ENCODE assay signal across 23 cellular contexts in genomic region chr20:63106765-63107448, GRCh38.
DNase-seq lines count a peak whose midpoint lies in the region; ATAC-seq and TF ChIP-seq lines count a peak whose summit lies in the region.
"Had no signal": no experiment of that assay in that cellular context is flagged by ENCODE, and none has a peak within 500 bp of the region (broad histone marks: within the 10 kb centered on the region; RNA-seq: fewer than 3 reads in every experiment).

No MANE protein-coding gene starts in this region.

- H3K4me2 ChIP-seq in neuronal stem cell (ENCODE audit: insufficient read depth, low read length, poor library complexity, severe bottlenecking): no peak overlapping the region
- H3K4me2 ChIP-seq: A549 had no signal

- H3K4ac ChIP-seq in neuronal stem cell (ENCODE audit: low read length): no peak overlapping the region

- no peak overlapping the region for H4K8ac ChIP-seq in neuronal stem cell (ENCODE audit: low read depth, low read length)

- no peak overlapping the region for H2AFZ ChIP-seq in neuronal stem cell (ENCODE audit: low read length)

- H3K27ac Mint-ChIP-seq in natural killer cell treated with Interleukin-12 subunit alpha and Interleukin-12 subunit beta and Interleukin-15 and Interleukin-18, amount 100 ng/mL, for 72 hours: no peak overlapping the region
- no peak overlapping the region for H3K27ac Mint-ChIP-seq in natural killer cell
- no peak overlapping the region for H3K27ac Mint-ChIP-seq in activated CD8-positive, alpha-beta T cell treated with anti-CD3 and anti-CD28 coated beads for 36 hours
- H3K27ac Mint-ChIP-seq: CD8-positive, alpha-beta memory T cell had no signal

- peak overlapping the region; percentile 76 for H3K23ac ChIP-seq in neuronal stem cell (ENCODE audit: low read depth, low read length, poor library complexity)

- H3K27ac ChIP-seq in VCaP (peak overlapping the region; percentile 73), neuronal stem cell (replicated peaks; ENCODE audit: low read length) (no peak overlapping the region)
- H3K27ac ChIP-seq: A549, C4-2B, SJCRH30 had no signal

- no peak overlapping the region for H3K4me3 ChIP-seq in neuronal stem cell (ENCODE audit: low read length in 2 of 2)
- H3K4me3 ChIP-seq: A549, GM12878, SJCRH30 had no signal

- peaks cover 4% of the 10 kb centered on the region for H3K9me3 Mint-ChIP-seq in natural killer cell treated with Interleukin-12 subunit alpha and Interleukin-12 subunit beta and Interleukin-15 and Interleukin-18, amount 100 ng/mL, for 72 hours
- H3K9me3 Mint-ChIP-seq in natural killer cell: no peaks in the 10 kb centered on the region
- peaks cover 7% of the 10 kb centered on the region for H3K9me3 Mint-ChIP-seq in activated CD8-positive, alpha-beta T cell treated with anti-CD3 and anti-CD28 coated beads for 36 hours

- H2BK12ac ChIP-seq in neuronal stem cell (ENCODE audit: low read length): no peak overlapping the region

- CTCF ChIA-PET in activated CD8-positive, alpha-beta T cell treated with anti-CD3 and anti-CD28 coated beads for 36 hours (lab: Charles Lee): no interaction called here

- peaks cover 0 to 7% of the 10 kb centered on the region in 2 donors for H3K27me3 Mint-ChIP-seq in natural killer cell treated with Interleukin-12 subunit alpha and Interleukin-12 subunit beta and Interleukin-15 and Interleukin-18, amount 100 ng/mL, for 72 hours
- peaks cover 0 to 6% of the 10 kb centered on the region in 2 donors for H3K27me3 Mint-ChIP-seq in natural killer cell (ENCODE audit: low read depth in 2 of 2)
- no peaks in the 10 kb centered on the region for H3K27me3 Mint-ChIP-seq in activated CD8-positive, alpha-beta T cell treated with anti-CD3 and anti-CD28 coated beads for 36 hours

- H4K91ac ChIP-seq in neuronal stem cell (ENCODE audit: low read depth, low read length, poor library complexity): no peak overlapping the region

- DNase-seq in natural killer cell treated with Interleukin-12 subunit alpha and Interleukin-12 subunit beta and Interleukin-15 and Interleukin-18, amount 100 ng/mL, for 72 hours (ENCODE audit: low spot score): peak; percentile 59
- DNase-seq in natural killer cell: no peak
- DNase-seq in neuronal stem cell (ENCODE audit: low spot score): no peak
- DNase-seq in Kasumi-1 (lab: John Stamatoyannopoulos, UW): no peak
- no peak for DNase-seq in activated CD8-positive, alpha-beta T cell treated with anti-CD3 and anti-CD28 coated beads for 36 hours
- DNase-seq: AML-193, DMS 273 treated with DMSO at 0.1 percent for 48 hours, GDM1, GOT3, HCEC 1CT, NCI-H1417 treated with DMSO at 0.1 percent for 48 hours, NCI-H1694 treated with DMSO at 0.1 percent for 48 hours, NCI-H2081, NCI-H2227 treated with DMSO at 0.1 percent for 48 hours, SJCRH30 had no signal

- no peak for ATAC-seq in natural killer cell treated with Interleukin-12 subunit alpha and Interleukin-12 subunit beta and Interleukin-15 and Interleukin-18, amount 100 ng/mL, for 72 hours
- ATAC-seq in natural killer cell: no peak
- ATAC-seq in HG02870 (IDR thresholded peaks at IDR 0.05; ENCODE audit: unreplicated experiment): no peak
- no peak for ATAC-seq in activated CD8-positive, alpha-beta T cell treated with anti-CD3 and anti-CD28 coated beads for 36 hours
- ATAC-seq: A549, GM12878, Panc1, SK-N-SH treated with all-trans-retinoic acid at 6 μM for 48 hours had no signal

- H2BK5ac ChIP-seq in neuronal stem cell (ENCODE audit: low read length): no peak overlapping the region

- peaks cover 5% of the 10 kb centered on the region for H3K36me3 Mint-ChIP-seq in natural killer cell treated with Interleukin-12 subunit alpha and Interleukin-12 subunit beta and Interleukin-15 and Interleukin-18, amount 100 ng/mL, for 72 hours
- no peaks in the 10 kb centered on the region for H3K36me3 Mint-ChIP-seq in natural killer cell
- no peaks in the 10 kb centered on the region for H3K36me3 Mint-ChIP-seq in activated CD8-positive, alpha-beta T cell treated with anti-CD3 and anti-CD28 coated beads for 36 hours (ENCODE audit: low read depth)

- no peak overlapping the region for H3K14ac ChIP-seq in neuronal stem cell (ENCODE audit: low read length)

- H3K9ac ChIP-seq in neuronal stem cell (ENCODE audit: low read depth, low read length, poor library complexity): no peak overlapping the region

- TF ChIP-seq CTCF in natural killer cell (IDR thresholded peaks at IDR 0.05) (no peak), VCaP (conservative IDR thresholded peaks at IDR 0.05) (no peak)
- no peak for TF ChIP-seq CTCF in activated CD8-positive, alpha-beta T cell treated with anti-CD3 and anti-CD28 coated beads for 36 hours (IDR thresholded peaks at IDR 0.05)

- POLR2A ChIA-PET in activated CD8-positive, alpha-beta T cell treated with anti-CD3 and anti-CD28 coated beads for 36 hours (lab: Charles Lee): interaction anchor here (0.6 to 1.0 kb wide), 2 partner anchors 14 to 59 kb away, joined by 3 read pairs; no protein-coding TSS in a partner anchor

- WGBS in neuronal stem cell (ENCODE audit: extremely low coverage in 2 of 2, insufficient read length in 2 of 2, insufficient replicate concordance in 1 of 2), 2 donors: no CpG with 5 or more reads among the region's 16 CpGs

- no peak overlapping the region for H3K18ac ChIP-seq in neuronal stem cell (ENCODE audit: low read length)

- H3K79me1 ChIP-seq in neuronal stem cell (ENCODE audit: low read depth, low read length): no peaks in the 10 kb centered on the region

- H3K27me3 ChIP-seq in neuronal stem cell (ENCODE audit: control insufficient read depth in 3 of 3, insufficient read depth in 3 of 3, low read depth in 1 of 3, low read length in 3 of 3): peaks cover 11 to 15% (median 12%) of the 10 kb centered on the region in 3 experiments
- H3K27me3 ChIP-seq: SJCRH30 had no signal

- no peak overlapping the region for H2BK15ac ChIP-seq in neuronal stem cell (ENCODE audit: low read length)

- peaks cover 2 to 6% of the 10 kb centered on the region in 2 donors for H3K4me1 ChIP-seq in neuronal stem cell (ENCODE audit: control insufficient read depth in 2 of 2, insufficient read depth in 1 of 2, low read depth in 1 of 2, low read length in 2 of 2)
- H3K4me1 ChIP-seq: SJCRH30 had no signal

- intact Hi-C loops in natural killer cell (cut with micrococcal nuclease): no loop called here
- intact Hi-C loops in activated CD8-positive, alpha-beta T cell treated with anti-CD3 and anti-CD28 coated beads for 36 hours (cut with micrococcal nuclease): no loop called here

- peaks cover 0 to 4% of the 10 kb centered on the region in 2 donors for H3K9me3 ChIP-seq in neuronal stem cell (replicated peaks in 1 of 2; ENCODE audit: control insufficient read depth in 2 of 2, insufficient read depth in 1 of 2, low read depth in 1 of 2, low read length in 2 of 2)
- H3K9me3 ChIP-seq: SJCRH30 had no signal

- H2AK5ac ChIP-seq in neuronal stem cell (ENCODE audit: low read depth, low read length): no peak overlapping the region

- peaks cover 0 to under 1% of the 10 kb centered on the region in 2 donors for H3K4me1 Mint-ChIP-seq in natural killer cell treated with Interleukin-12 subunit alpha and Interleukin-12 subunit beta and Interleukin-15 and Interleukin-18, amount 100 ng/mL, for 72 hours (ENCODE audit: low read depth in 2 of 2)
- H3K4me1 Mint-ChIP-seq in natural killer cell: peaks cover 2% of the 10 kb centered on the region in 2 donors
- H3K4me1 Mint-ChIP-seq in activated CD8-positive, alpha-beta T cell treated with anti-CD3 and anti-CD28 coated beads for 36 hours (ENCODE audit: low read depth): no peaks in the 10 kb centered on the region

- H2BK120ac ChIP-seq in neuronal stem cell (ENCODE audit: low read depth, low read length): no peak overlapping the region

- no peak overlapping the region for H3K4me3 Mint-ChIP-seq in natural killer cell treated with Interleukin-12 subunit alpha and Interleukin-12 subunit beta and Interleukin-15 and Interleukin-18, amount 100 ng/mL, for 72 hours
- H3K4me3 Mint-ChIP-seq in natural killer cell: no peak overlapping the region
- no peak overlapping the region for H3K4me3 Mint-ChIP-seq in activated CD8-positive, alpha-beta T cell treated with anti-CD3 and anti-CD28 coated beads for 36 hours
- H3K4me3 Mint-ChIP-seq: CD8-positive, alpha-beta memory T cell had no signal

- H3K36me3 ChIP-seq in neuronal stem cell (replicated peaks in 1 of 2; ENCODE audit: control insufficient read depth in 2 of 2, insufficient read depth in 2 of 2, low read length in 2 of 2): no peaks in the 10 kb centered on the region
- H3K36me3 ChIP-seq: SJCRH30 had no signal
